In the genomic region with DNA sequence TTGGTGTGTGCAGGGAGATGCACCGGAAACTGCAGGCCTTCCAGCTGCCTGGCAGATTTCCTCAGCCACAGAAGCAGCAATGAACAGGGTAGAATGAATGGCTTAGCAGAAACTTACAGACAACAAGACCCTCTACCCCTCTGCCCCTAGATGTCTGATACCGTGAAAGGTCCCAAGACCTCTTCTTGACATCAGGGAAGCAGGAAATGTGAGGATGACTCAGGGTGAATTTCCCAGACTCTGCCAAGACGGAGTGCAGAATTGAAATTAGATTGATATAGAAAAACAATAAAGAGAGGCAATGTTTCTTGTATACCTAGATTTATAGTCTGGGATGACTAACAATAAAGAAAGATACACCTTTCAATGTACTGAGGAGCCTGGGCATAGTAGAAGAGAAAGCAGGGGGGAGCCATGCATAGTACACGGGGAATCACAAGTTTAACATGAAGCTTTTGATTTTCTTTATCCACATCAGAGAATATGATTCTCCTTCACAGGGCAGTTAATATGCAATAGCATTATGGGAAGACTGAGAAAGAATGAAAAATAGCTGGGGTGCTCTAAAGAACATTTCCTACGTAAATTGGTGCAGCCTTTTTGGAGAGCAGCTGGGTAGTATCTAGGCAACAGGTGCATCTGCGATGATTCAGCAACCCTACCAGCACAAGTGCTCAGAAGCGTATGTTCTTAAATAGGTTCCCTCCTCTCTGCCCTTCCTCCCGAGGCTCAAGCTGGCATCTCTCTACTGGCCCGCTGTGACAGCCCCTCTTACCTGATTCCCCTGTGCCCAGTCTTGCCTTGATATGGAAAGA, we compare ENCODE assay signal across 11 cellular contexts. TPM values are rescaled to one million over a fixed set of nuclear protein-coding genes. Genes with fewer than 3 reads are reported as not detected.
A peak's percentile ranks its signal among the peaks of the same experiment; 100 is the strongest.
DNase-seq lines count a peak whose midpoint lies in the region; ATAC-seq and TF ChIP-seq lines count a peak whose summit lies in the region.
"Had no signal": no experiment of that assay in that cellular context is flagged by ENCODE, and none has a peak within 500 bp of the region (broad histone marks: within the 10 kb centered on the region; RNA-seq: fewer than 3 reads in every experiment).

No MANE protein-coding gene starts in this region.

- no peak overlapping the region for H3K9ac ChIP-seq in trophoblast cell (ENCODE audit: low read length)

- H3K36me3 Mint-ChIP-seq in activated CD8-positive, alpha-beta T cell treated with anti-CD3 and anti-CD28 coated beads for 36 hours (ENCODE audit: low read depth), result no peaks in the 10 kb centered on the region

- H3K27ac ChIP-seq in trophoblast cell (ENCODE audit: low read depth, low read length), result no peak overlapping the region
- H3K27ac ChIP-seq: upper lobe of right lung had no signal

- H3K14ac ChIP-seq in trophoblast cell (ENCODE audit: low read length), result no peak overlapping the region

- no peak overlapping the region for H4K8ac ChIP-seq in trophoblast cell (ENCODE audit: low read depth, low read length)

- H3K36me3 ChIP-seq in trophoblast cell (ENCODE audit: control insufficient read depth in 1 of 2, insufficient read depth in 2 of 2, low read length in 2 of 2), result no peaks in the 10 kb centered on the region
- H3K36me3 ChIP-seq: upper lobe of right lung had no signal

- ATAC-seq in HG02885 (IDR thresholded peaks at IDR 0.05; ENCODE audit: poor library complexity, unreplicated experiment), result peak; percentile 38
- ATAC-seq in activated CD8-positive, alpha-beta T cell treated with anti-CD3 and anti-CD28 coated beads for 36 hours, result peak; percentile 56
- ATAC-seq: upper lobe of right lung had no signal

- intact Hi-C loops in activated CD8-positive, alpha-beta T cell treated with anti-CD3 and anti-CD28 coated beads for 36 hours (cut with micrococcal nuclease), result no loop called here

- no peaks in the 10 kb centered on the region for H3K79me2 ChIP-seq in trophoblast cell (ENCODE audit: control insufficient read depth, insufficient read depth, low read length, poor library complexity)

- H3K4me1 Mint-ChIP-seq in activated CD8-positive, alpha-beta T cell treated with anti-CD3 and anti-CD28 coated beads for 36 hours (ENCODE audit: low read depth), result peaks cover 29% of the 10 kb centered on the region

- no peak overlapping the region for H3K4me3 ChIP-seq in trophoblast cell (ENCODE audit: low read depth, low read length)
- H3K4me3 ChIP-seq: upper lobe of right lung had no signal

- H2AK5ac ChIP-seq in trophoblast cell (ENCODE audit: low read length), result peak overlapping the region; percentile 63

- H2BK12ac ChIP-seq in trophoblast cell (ENCODE audit: low read length), result no peak overlapping the region

- peaks cover 6 to 8% of the 10 kb centered on the region in 2 experiments for H3K4me1 ChIP-seq in trophoblast cell (ENCODE audit: control insufficient read depth in 1 of 2, insufficient read depth in 2 of 2, low read length in 2 of 2)
- H3K4me1 ChIP-seq: upper lobe of right lung had no signal

- H3K27me3 ChIP-seq in trophoblast cell (ENCODE audit: insufficient read depth, low read length), result no peaks in the 10 kb centered on the region
- H3K27me3 ChIP-seq: upper lobe of right lung had no signal

- WGBS in trophoblast cell (ENCODE audit: extremely low coverage, insufficient coverage, insufficient read length), result no CpG with 5 or more reads among the region's 9 CpGs

- no peaks in the 10 kb centered on the region for H3K9me3 Mint-ChIP-seq in activated CD8-positive, alpha-beta T cell treated with anti-CD3 and anti-CD28 coated beads for 36 hours

- CTCF ChIA-PET in activated CD8-positive, alpha-beta T cell treated with anti-CD3 and anti-CD28 coated beads for 36 hours (lab: Charles Lee), result no interaction called here

- no peak overlapping the region for H2BK120ac ChIP-seq in trophoblast cell (ENCODE audit: insufficient read depth, low read length, poor library complexity)

- no peak overlapping the region for H4K12ac ChIP-seq in trophoblast cell (ENCODE audit: low read depth, low read length)

- H3K4me3 Mint-ChIP-seq in activated CD8-positive, alpha-beta T cell treated with anti-CD3 and anti-CD28 coated beads for 36 hours, result peak overlapping the region; percentile 44

- no peak for TF ChIP-seq CTCF in activated CD8-positive, alpha-beta T cell treated with anti-CD3 and anti-CD28 coated beads for 36 hours (IDR thresholded peaks at IDR 0.05)

- H2BK5ac ChIP-seq in trophoblast cell (ENCODE audit: low read depth, low read length, poor library complexity), result peak overlapping the region; percentile 35

- POLR2A ChIA-PET in activated CD8-positive, alpha-beta T cell treated with anti-CD3 and anti-CD28 coated beads for 36 hours (lab: Charles Lee), result interaction anchor here (0.7 to 4.1 kb wide), 5 partner anchors 11 to 104 kb away, joined by 3 to 30 read pairs (median 9); partner anchors contain the start of genes CXCR3 and OGT

- no peak overlapping the region for H3K4ac ChIP-seq in trophoblast cell (ENCODE audit: low read depth, low read length)

- H3K18ac ChIP-seq in trophoblast cell (ENCODE audit: low read length), result no peak overlapping the region

- H3K4me2 ChIP-seq in trophoblast cell (ENCODE audit: low read length), result no peak overlapping the region

- H3K27me3 Mint-ChIP-seq in activated CD8-positive, alpha-beta T cell treated with anti-CD3 and anti-CD28 coated beads for 36 hours, result no peaks in the 10 kb centered on the region

- H3K9me3 ChIP-seq in trophoblast cell (ENCODE audit: insufficient read depth, low read depth, low read length), result no peaks in the 10 kb centered on the region
- H3K9me3 ChIP-seq: upper lobe of right lung had no signal

- no peak overlapping the region for H3K23ac ChIP-seq in trophoblast cell (ENCODE audit: low read length)

- DNase-seq in NCI-H2107 treated with DMSO at 0.1 percent for 48 hours (lab: John Stamatoyannopoulos, UW; ENCODE audit: unreplicated experiment) (peak; percentile 42), NCI-H2107 (lab: John Stamatoyannopoulos, UW) (no peak), trophoblast cell (no peak), AML-193 (lab: John Stamatoyannopoulos, UW) (no peak), epidermal melanocyte (ENCODE audit: insufficient read length, low spot score) (no peak)
- peak; percentile 36 for DNase-seq in activated CD8-positive, alpha-beta T cell treated with anti-CD3 and anti-CD28 coated beads for 36 hours
- DNase-seq in activated CD4-positive, alpha-beta T cell treated with anti-CD3 and anti-CD28 coated beads for 48 hours, result no peak
- DNase-seq: mesenchymal stem cell, upper lobe of right lung had no signal

- H2AFZ ChIP-seq in trophoblast cell (ENCODE audit: insufficient read depth, low read length, poor library complexity), result no peak overlapping the region

- no peak overlapping the region for H3K27ac Mint-ChIP-seq in activated CD8-positive, alpha-beta T cell treated with anti-CD3 and anti-CD28 coated beads for 36 hours

- H3K79me1 ChIP-seq in trophoblast cell (ENCODE audit: low read length), result no peaks in the 10 kb centered on the region

- H4K91ac ChIP-seq in trophoblast cell (ENCODE audit: low read depth, low read length), result peak overlapping the region; percentile 43

RNA-seq across cellular contexts. Expression of gene CXCR3, which starts 18.3 kb away (rescaled TPM):
- total RNA-seq in activated CD8-positive, alpha-beta T cell treated with anti-CD3 and anti-CD28 coated beads for 36 hours, result 10 to 100 TPM; 42.4 to 43.8 TPM
- not detected in 2 replicates for polyA plus RNA-seq in trophoblast cell (2013)
- total RNA-seq: IMR-90 had no signal
- polyA plus RNA-seq: IMR-90 had no signal

RNA-seq across cellular contexts. Expression of gene GCNA, which starts 58.4 kb away (rescaled TPM):
- 1 to 10 TPM; 3.5 to 5.1 TPM for total RNA-seq in activated CD8-positive, alpha-beta T cell treated with anti-CD3 and anti-CD28 coated beads for 36 hours
- 0.68 and 0.70 TPM in 2 replicates for polyA plus RNA-seq in trophoblast cell (2013)

Comparison
In these comparisons a context has a peak if more than half of its experiments do, and no peak if none do; other contexts are left out.
1. DNase-seq: peak in NCI-H2107 treated with DMSO at 0.1 percent for 48 hours (single experiment) and activated CD8-positive, alpha-beta T cell treated with anti-CD3 and anti-CD28 coated beads for 36 hours (single experiment); none in NCI-H2107 (single experiment), trophoblast cell (0 of 2), AML-193 (0 of 2), epidermal melanocyte (single experiment) and activated CD4-positive, alpha-beta T cell treated with anti-CD3 and anti-CD28 coated beads for 48 hours (single experiment).